In genomic region chr20:33810885-33811762, GRCh38 we compare ENCODE assay signal across 1 cellular context.
A peak's percentile ranks its signal among the peaks of the same experiment; 100 is the strongest.
TF ChIP-seq lines count a peak whose summit lies in the region.

Gene CHMP4B (plus strand): TSS chr20:33811348. CDS start chr20:33811469, 121 bp downstream.

TF ChIP-seq in HepG2, 621 proteins besides CTCF, POLR2A, EP300 and RAD21 (continued from another document and continues in another):
- TF ChIP-seq AFF4 (CRISPR knock-in tag; IDR thresholded peaks at IDR 0.05): no peak
- TF ChIP-seq ZNF3 (CRISPR knock-in tag; IDR thresholded peaks at IDR 0.05): no peak
- no peak for TF ChIP-seq ZNF660 (CRISPR knock-in tag; IDR thresholded peaks at IDR 0.05; ENCODE audit: borderline replicate concordance, low read depth)
- TF ChIP-seq ZNF670 (CRISPR knock-in tag; IDR thresholded peaks at IDR 0.05; ENCODE audit: borderline replicate concordance): peak; percentile 83; the same call in 1 of the 2 replicates
- 0 out of 2 replicates have a peak, but pooled peaks have one; percentile 24 for TF ChIP-seq ZNF674 (CRISPR knock-in tag; IDR thresholded peaks at IDR 0.05; ENCODE audit: low read depth)
- TF ChIP-seq ZNF180 (CRISPR knock-in tag; IDR thresholded peaks at IDR 0.05; ENCODE audit: borderline replicate concordance, low read depth): no peak
- TF ChIP-seq ZNF816 (CRISPR knock-in tag; IDR thresholded peaks at IDR 0.05; ENCODE audit: borderline replicate concordance): no peak; the same call in 1 of the 2 replicates
- no peak for TF ChIP-seq JDP2 (CRISPR knock-in tag; IDR thresholded peaks at IDR 0.05; ENCODE audit: borderline replicate concordance)
- no peak for TF ChIP-seq RORA (CRISPR knock-in tag; IDR thresholded peaks at IDR 0.05)
- TF ChIP-seq DRAP1 (CRISPR knock-in tag; IDR thresholded peaks at IDR 0.05): peak; percentile 82; the same call in 1 of the 2 replicates
- peak; percentile 32; the same call in 1 of the 2 replicates for TF ChIP-seq TERF1 (CRISPR knock-in tag; IDR thresholded peaks at IDR 0.05)
- peak; percentile 77; the same call in 1 of the 2 replicates for TF ChIP-seq NR2F2 (IDR thresholded peaks at IDR 0.05; ENCODE audit: borderline replicate concordance, low read depth)
- no peak; the same call in 1 of the 2 replicates for TF ChIP-seq ZBTB21 (CRISPR knock-in tag; IDR thresholded peaks at IDR 0.05)
- TF ChIP-seq BCL6 (CRISPR knock-in tag; IDR thresholded peaks at IDR 0.05): peak; percentile 65; the same call in 1 of the 2 replicates
- no peak for TF ChIP-seq ZNF253 (CRISPR knock-in tag; IDR thresholded peaks at IDR 0.05; ENCODE audit: borderline replicate concordance)
- peak; percentile 93 for TF ChIP-seq HOXA3 (CRISPR knock-in tag; IDR thresholded peaks at IDR 0.05)
- TF ChIP-seq MBD4 (IDR thresholded peaks at IDR 0.05; ENCODE audit: borderline replicate concordance, low read length): no peak
- no peak for TF ChIP-seq REL (CRISPR knock-in tag; conservative IDR thresholded peaks at IDR 0.05)
- TF ChIP-seq AGO1 (IDR thresholded peaks at IDR 0.05; ENCODE audit: low read depth, low read length, poor library complexity, severe bottlenecking): peak; percentile 68
- TF ChIP-seq ZNF678 (CRISPR knock-in tag; IDR thresholded peaks at IDR 0.05): no peak
- TF ChIP-seq ZKSCAN1 (IDR thresholded peaks at IDR 0.05; ENCODE audit: low read length): no peak; the same call in 1 of the 2 replicates
- TF ChIP-seq KMT2B (CRISPR knock-in tag; IDR thresholded peaks at IDR 0.05): peak; percentile 87
- no peak for TF ChIP-seq ZNF644 (CRISPR knock-in tag; IDR thresholded peaks at IDR 0.05; ENCODE audit: low read depth)
- TF ChIP-seq HDAC2 (CRISPR knock-in tag; IDR thresholded peaks at IDR 0.05): peak; percentile 68; the same call in 1 of the 2 replicates
- peak; percentile 66 for TF ChIP-seq PHF5A (CRISPR knock-in tag; IDR thresholded peaks at IDR 0.05; ENCODE audit: low read depth, unreplicated experiment)
- TF ChIP-seq SNAPC2 (CRISPR knock-in tag; IDR thresholded peaks at IDR 0.05): 0 out of 2 replicates have a peak, but pooled peaks have one; percentile 19
- peak; percentile 58; the same call in 1 of the 2 replicates for TF ChIP-seq TFE3 (CRISPR knock-in tag; IDR thresholded peaks at IDR 0.05)
- TF ChIP-seq ZNF563 (CRISPR knock-in tag; IDR thresholded peaks at IDR 0.05): peak; percentile 96
- no peak for TF ChIP-seq ZNF367 (CRISPR knock-in tag; IDR thresholded peaks at IDR 0.05; ENCODE audit: borderline replicate concordance)
- no peak for TF ChIP-seq HMG20B (CRISPR knock-in tag; conservative IDR thresholded peaks at IDR 0.05)
- TF ChIP-seq EEA1 (CRISPR knock-in tag; IDR thresholded peaks at IDR 0.05; ENCODE audit: borderline replicate concordance): peak; percentile 72; the same call in 1 of the 2 replicates
- TF ChIP-seq ZBTB42 (CRISPR knock-in tag; IDR thresholded peaks at IDR 0.05): no peak
- TF ChIP-seq MEIS1 (CRISPR knock-in tag; IDR thresholded peaks at IDR 0.05; ENCODE audit: borderline replicate concordance): peak; percentile 89
- TF ChIP-seq GLMP (CRISPR knock-in tag; IDR thresholded peaks at IDR 0.05; ENCODE audit: borderline replicate concordance): no peak
- peak; percentile 71 for TF ChIP-seq ZNF138 (CRISPR knock-in tag; IDR thresholded peaks at IDR 0.05; ENCODE audit: low read depth)
- peak; percentile 85; the same call in 1 of the 2 replicates for TF ChIP-seq ZNF766 (CRISPR knock-in tag; IDR thresholded peaks at IDR 0.05; ENCODE audit: borderline replicate concordance)
- peak; percentile 33 for TF ChIP-seq KLF12 (CRISPR knock-in tag; IDR thresholded peaks at IDR 0.05; ENCODE audit: borderline replicate concordance)
- peak; percentile 58; the same call in 1 of the 2 replicates for TF ChIP-seq DMAP1 (CRISPR knock-in tag; IDR thresholded peaks at IDR 0.05)
- no peak for TF ChIP-seq PLRG1 (conservative IDR thresholded peaks at IDR 0.05)
- peak; percentile 96 for TF ChIP-seq SP4 (CRISPR knock-in tag; IDR thresholded peaks at IDR 0.05)
- TF ChIP-seq CBFB (CRISPR knock-in tag; IDR thresholded peaks at IDR 0.05): peak; percentile 94
- 0 out of 2 replicates have a peak, but pooled peaks have one; percentile 46 for TF ChIP-seq ZNF619 (CRISPR knock-in tag; IDR thresholded peaks at IDR 0.05)
- TF ChIP-seq ZNF556 (CRISPR knock-in tag; IDR thresholded peaks at IDR 0.05; ENCODE audit: borderline replicate concordance): no peak; the same call in 1 of the 2 replicates
- peak; percentile 3 for TF ChIP-seq DBP (CRISPR knock-in tag; IDR thresholded peaks at IDR 0.05; ENCODE audit: not compliant biosample characterization)
- TF ChIP-seq FUBP1 (CRISPR knock-in tag; IDR thresholded peaks at IDR 0.05; ENCODE audit: borderline replicate concordance): 0 out of 2 replicates have a peak, but pooled peaks have one; percentile 10
- no peak for TF ChIP-seq HIVEP1 (CRISPR knock-in tag; IDR thresholded peaks at IDR 0.05)
- peak; percentile 87; the same call in 1 of the 2 replicates for TF ChIP-seq TFDP1 (CRISPR knock-in tag; IDR thresholded peaks at IDR 0.05; ENCODE audit: borderline replicate concordance)
- TF ChIP-seq ELF3 (CRISPR knock-in tag; IDR thresholded peaks at IDR 0.05): peak; percentile 90
- peak; percentile 69; the same call in 1 of the 2 replicates for TF ChIP-seq ZNF747 (CRISPR knock-in tag; IDR thresholded peaks at IDR 0.05; ENCODE audit: borderline replicate concordance)
- peak; percentile 38; the same call in 1 of the 2 replicates for TF ChIP-seq ATF3 (CRISPR knock-in tag; IDR thresholded peaks at IDR 0.05)
- TF ChIP-seq SMYD3 (CRISPR knock-in tag; IDR thresholded peaks at IDR 0.05): no peak
- peak; percentile 16; the same call in 1 of the 2 replicates for TF ChIP-seq CEBPG (CRISPR knock-in tag; IDR thresholded peaks at IDR 0.05)
- TF ChIP-seq ZNF740 (CRISPR knock-in tag; IDR thresholded peaks at IDR 0.05): peak; percentile 59; the same call in 1 of the 2 replicates
- no peak for TF ChIP-seq NFE2L1 (CRISPR knock-in tag; IDR thresholded peaks at IDR 0.05; ENCODE audit: borderline replicate concordance)
